Comparison of ENCODE assay signal across 2 cellular contexts in genomic region chr6:163768905-163769304, GRCh38.
TF ChIP-seq lines count a peak whose summit lies in the region.

No MANE protein-coding gene starts in this region.

TF ChIP-seq in SK-N-SH, 30 proteins besides CTCF, POLR2A, EP300 and RAD21 (continued from another document):
- TF ChIP-seq, protein P1, sequence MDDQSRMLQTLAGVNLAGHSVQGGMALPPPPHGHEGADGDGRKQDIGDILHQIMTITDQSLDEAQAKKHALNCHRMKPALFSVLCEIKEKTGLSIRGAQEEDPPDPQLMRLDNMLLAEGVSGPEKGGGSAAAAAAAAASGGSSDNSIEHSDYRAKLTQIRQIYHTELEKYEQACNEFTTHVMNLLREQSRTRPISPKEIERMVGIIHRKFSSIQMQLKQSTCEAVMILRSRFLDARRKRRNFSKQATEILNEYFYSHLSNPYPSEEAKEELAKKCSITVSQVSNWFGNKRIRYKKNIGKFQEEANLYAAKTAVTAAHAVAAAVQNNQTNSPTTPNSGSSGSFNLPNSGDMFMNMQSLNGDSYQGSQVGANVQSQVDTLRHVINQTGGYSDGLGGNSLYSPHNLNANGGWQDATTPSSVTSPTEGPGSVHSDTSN (IDR thresholded peaks at IDR 0.05) = no peak
- TF ChIP-seq CHD2 (IDR thresholded peaks at IDR 0.05; ENCODE audit: low read length, partially characterized antibody) (no peak), EZH2phosphoT487 (IDR thresholded peaks at IDR 0.05; ENCODE audit: borderline replicate concordance, low read depth) (no peak), ELF1 (IDR thresholded peaks at IDR 0.05) (no peak), JUND (IDR thresholded peaks at IDR 0.05) (no peak), NRF1 (IDR thresholded peaks at IDR 0.05; ENCODE audit: low read depth, low read length) (no peak), MEF2A (IDR thresholded peaks at IDR 0.05; ENCODE audit: borderline replicate concordance, low read depth) (no peak), SIN3A (IDR thresholded peaks at IDR 0.05; ENCODE audit: borderline replicate concordance, low read depth, low read length) (no peak)

TF ChIP-seq in GM12878, 131 proteins besides CTCF, POLR2A, EP300 and RAD21 (continued from another document):
- no peak for TF ChIP-seq ZBTB40 (IDR thresholded peaks at IDR 0.05; ENCODE audit: borderline replicate concordance)
- no peak for TF ChIP-seq ZNF622 (IDR thresholded peaks at IDR 0.05)
- TF ChIP-seq SIX5 (IDR thresholded peaks at IDR 0.05; ENCODE audit: low read depth, low read length, severe bottlenecking) = no peak
- TF ChIP-seq RBBP5 (conservative IDR thresholded peaks at IDR 0.05) = no peak
- no peak for TF ChIP-seq ELK1 (IDR thresholded peaks at IDR 0.05; ENCODE audit: low read depth, low read length)
- TF ChIP-seq ZNF384 (IDR thresholded peaks at IDR 0.05; ENCODE audit: borderline replicate concordance, low read depth, low read length) = no peak
- no peak for TF ChIP-seq TARDBP (IDR thresholded peaks at IDR 0.05; ENCODE audit: borderline replicate concordance)
- TF ChIP-seq IRF5 (IDR thresholded peaks at IDR 0.05; ENCODE audit: borderline replicate concordance) = no peak
- no peak for TF ChIP-seq NFIC (IDR thresholded peaks at IDR 0.05; ENCODE audit: low read depth, low read length)
